ENCODE assay signal across 13 cellular contexts in genomic region chr1:163824006-163824405, GRCh38.
DNase-seq lines count a peak whose midpoint lies in the region; TF ChIP-seq lines count a peak whose summit lies in the region.
"Had no signal": no experiment of that assay in that cellular context is flagged by ENCODE, and none has a peak within 500 bp of the region (broad histone marks: within the 10 kb centered on the region; RNA-seq: fewer than 3 reads in every experiment).

No MANE protein-coding gene starts in this region.

- no peaks in the 10 kb centered on the region for H3K36me3 ChIP-seq in ovary
- H3K36me3 ChIP-seq: gastrocnemius medialis had no signal

- TF ChIP-seq EP300 in ovary (IDR thresholded peaks at IDR 0.05): no peak

- 3 to 5% (median 3%) methylated on average over 1 of the region's 1 CpG for WGBS in ovary, 3 donors

- intact Hi-C loops in ovary (cut with DNase I): no loop called here

- no peaks in the 10 kb centered on the region for H3K4me1 ChIP-seq in ovary (ENCODE audit: insufficient read depth)

- TF ChIP-seq CTCF in ovary (IDR thresholded peaks at IDR 0.05): no peak

- H3K9me3 ChIP-seq in ovary: no peaks in the 10 kb centered on the region
- H3K9me3 ChIP-seq: gastrocnemius medialis had no signal

- H3K27ac ChIP-seq in ovary: no peak overlapping the region
- H3K27ac ChIP-seq: coronary artery, gastrocnemius medialis had no signal

- no peak for TF ChIP-seq POLR2A in ovary (IDR thresholded peaks at IDR 0.05)

- no peaks in the 10 kb centered on the region for H3K27me3 ChIP-seq in ovary
- H3K27me3 ChIP-seq: gastrocnemius medialis had no signal

- H3K4me3 ChIP-seq in ovary: no peak overlapping the region
- H3K4me3 ChIP-seq: coronary artery, gastrocnemius medialis had no signal

- DNase-seq in EL (peak; percentile 75), T1000 (lab: John Stamatoyannopoulos, UW) (peak; percentile 19), fibroblast of peridontal ligament (ENCODE audit: extremely low read depth) (peak; percentile 87), ovary (peak; percentile 9 to 33 (median 15)), mucosa of gallbladder (ENCODE audit: low spot score) (no peak), NCI-H526 treated with DMSO at 0.1 percent for 48 hours (lab: John Stamatoyannopoulos, UW) (no peak), NCI-H82 (lab: John Stamatoyannopoulos, UW) (no peak), UCSD-AML1 (lab: John Stamatoyannopoulos, UW; ENCODE audit: unreplicated experiment) (no peak)
- DNase-seq: C1 segment of cervical spinal cord, gastrocnemius medialis, islet precursor cell, NCI-H2107 had no signal

Comparison
In these comparisons a context has a peak if more than half of its experiments do, and no peak if none do; other contexts are left out.
1. DNase-seq: peak in EL (single experiment), T1000 (single experiment), fibroblast of peridontal ligament (single experiment) and ovary (5 of 5); none in mucosa of gallbladder (single experiment), NCI-H526 treated with DMSO at 0.1 percent for 48 hours (single experiment), NCI-H82 (single experiment) and UCSD-AML1 (single experiment).